In genomic region chr2:60550151-60550983, GRCh38 we compare ENCODE assay signal across 2 cellular contexts.
A peak's percentile ranks its signal among the peaks of the same experiment; 100 is the strongest.
TF ChIP-seq lines count a peak whose summit lies in the region.

No MANE protein-coding gene starts in this region.

TF ChIP-seq in HEK293T, 16 proteins besides CTCF, POLR2A, EP300 and RAD21 (continued from another document):
- no peak for TF ChIP-seq PKNOX1 (IDR thresholded peaks at IDR 0.05)
- no peak for TF ChIP-seq SP1 (IDR thresholded peaks at IDR 0.05)
- TF ChIP-seq BHLHE40 (IDR thresholded peaks at IDR 0.05; ENCODE audit: borderline replicate concordance): no peak
- TF ChIP-seq ELF4 (IDR thresholded peaks at IDR 0.05): no peak
- TF ChIP-seq L3MBTL2 (conservative IDR thresholded peaks at IDR 0.05): no peak
TF ChIP-seq in HEK293T: peak in this region for 2.

TF ChIP-seq in GM12878, 131 proteins besides CTCF, POLR2A, EP300 and RAD21 (continued from another document and continues in another):
- no peak for TF ChIP-seq PBX3 (IDR thresholded peaks at IDR 0.05; ENCODE audit: insufficient replicate concordance, low read depth, low read length)
- no peak for TF ChIP-seq ZBED1 (IDR thresholded peaks at IDR 0.05; ENCODE audit: borderline replicate concordance)
- no peak for TF ChIP-seq ZNF217 (IDR thresholded peaks at IDR 0.05)
- TF ChIP-seq ZBTB11 (CRISPR knock-in tag; IDR thresholded peaks at IDR 0.05): no peak
- no peak for TF ChIP-seq CBX5 (IDR thresholded peaks at IDR 0.05; ENCODE audit: low read depth)
- no peak for TF ChIP-seq MTA2 (IDR thresholded peaks at IDR 0.05; ENCODE audit: low read depth)
- TF ChIP-seq ZBTB40 (IDR thresholded peaks at IDR 0.05; ENCODE audit: borderline replicate concordance): no peak
- TF ChIP-seq ZNF687 (IDR thresholded peaks at IDR 0.05): no peak
- no peak for TF ChIP-seq NRF1 (conservative IDR thresholded peaks at IDR 0.05; ENCODE audit: low read depth, low read length)
- TF ChIP-seq ZNF274 (IDR thresholded peaks at IDR 0.05; ENCODE audit: insufficient read depth, insufficient read length): no peak
- no peak for TF ChIP-seq WRNIP1 (IDR thresholded peaks at IDR 0.05; ENCODE audit: borderline replicate concordance, low read depth, low read length)
- TF ChIP-seq EZH2 (IDR thresholded peaks at IDR 0.05; ENCODE audit: borderline replicate concordance, control insufficient read depth, low read depth, low read length): no peak
- no peak for TF ChIP-seq PML (IDR thresholded peaks at IDR 0.05; ENCODE audit: low read length)
- TF ChIP-seq IRF3 (IDR thresholded peaks at IDR 0.05): no peak
- TF ChIP-seq CUX1 (IDR thresholded peaks at IDR 0.05; ENCODE audit: insufficient replicate concordance, low read depth, low read length): no peak
- no peak for TF ChIP-seq BRCA1 (IDR thresholded peaks at IDR 0.05; ENCODE audit: low read depth, low read length)
- TF ChIP-seq TBL1XR1 (IDR thresholded peaks at IDR 0.05; ENCODE audit: low read depth, low read length): peak; percentile 73; the same call in 1 of the 2 replicates
- TF ChIP-seq YY1 (IDR thresholded peaks at IDR 0.05; ENCODE audit: low read depth, low read length): peak; percentile 85
- TF ChIP-seq SMC3 (IDR thresholded peaks at IDR 0.05; ENCODE audit: borderline replicate concordance, low read length): peak; percentile 75
- TF ChIP-seq E4F1 (IDR thresholded peaks at IDR 0.05; ENCODE audit: borderline replicate concordance, partially characterized antibody): no peak
- no peak for TF ChIP-seq NBN (IDR thresholded peaks at IDR 0.05)
- TF ChIP-seq FOS (IDR thresholded peaks at IDR 0.05; ENCODE audit: borderline replicate concordance, extremely low read depth, insufficient read length): no peak
- no peak for TF ChIP-seq MXI1 (IDR thresholded peaks at IDR 0.05; ENCODE audit: low read depth, low read length)
- no peak for TF ChIP-seq TCF7 (IDR thresholded peaks at IDR 0.05; ENCODE audit: borderline replicate concordance)
- TF ChIP-seq ZSCAN29 (IDR thresholded peaks at IDR 0.05): no peak
- 0 out of 2 replicates have a peak, but pooled peaks have one; percentile 12 for TF ChIP-seq RUNX3 (IDR thresholded peaks at IDR 0.05; ENCODE audit: low read length)
- no peak for TF ChIP-seq CREB1 (IDR thresholded peaks at IDR 0.05; ENCODE audit: low read depth)
- TF ChIP-seq DPF2 (IDR thresholded peaks at IDR 0.05): no peak
- TF ChIP-seq ASH2L (IDR thresholded peaks at IDR 0.05; ENCODE audit: borderline replicate concordance, low read depth): peak; percentile 61; the same call in 1 of the 2 replicates
- peak; percentile 67; the same call in 2 of the 3 replicates for TF ChIP-seq POU2F2 (IDR thresholded peaks at IDR 0.05; ENCODE audit: borderline replicate concordance, low read depth, low read length)
- no peak for TF ChIP-seq MTA3 (IDR thresholded peaks at IDR 0.05; ENCODE audit: borderline replicate concordance, low read length)
- no peak for TF ChIP-seq MAX (IDR thresholded peaks at IDR 0.05; ENCODE audit: low read depth, low read length)
- TF ChIP-seq NR2C2 (IDR thresholded peaks at IDR 0.05; ENCODE audit: borderline replicate concordance, control insufficient read depth, insufficient read length, low read depth): no peak
- no peak for TF ChIP-seq CBFB (IDR thresholded peaks at IDR 0.05; ENCODE audit: low read depth)
- no peak for TF ChIP-seq ATF7 (IDR thresholded peaks at IDR 0.05; ENCODE audit: low read depth)
